14 cellular contexts compared by ENCODE assay signal in genomic region chrX:152769549-152770289, GRCh38. TPM values are rescaled to one million over a fixed set of nuclear protein-coding genes. Genes with fewer than 3 reads are reported as not detected.
A peak's percentile ranks its signal among the peaks of the same experiment; 100 is the strongest.
DNase-seq lines count a peak whose midpoint lies in the region; ATAC-seq, FAIRE-seq and TF ChIP-seq lines count a peak whose summit lies in the region.
"Not testable (repeated sequence)": the region's sequence is repeated elsewhere in the genome, so short reads cannot be mapped to it uniquely, and the experiment has no call there.
"Had no signal": no experiment of that assay in that cellular context is flagged by ENCODE, and none has a peak within 500 bp of the region (broad histone marks: within the 10 kb centered on the region; RNA-seq: fewer than 3 reads in every experiment).

MAGEA6 (minus strand) TSS chrX:152769689; CDS start chrX:152767650, 2,039 bp downstream.

- not testable (repeated sequence) for TF ChIP-seq CTCF in LNCaP clone FGC (IDR thresholded peaks at IDR 0.05; ENCODE audit: control insufficient read depth, extremely low read depth, insufficient read depth); PC-9 (conservative IDR thresholded peaks at IDR 0.05); SK-N-SH (IDR thresholded peaks at IDR 0.05); bronchial epithelial cell (IDR thresholded peaks at IDR 0.05; ENCODE audit: insufficient read depth, low read length, severe bottlenecking)

- not testable (repeated sequence) for H3K27me3 ChIP-seq in PC-9 (ENCODE audit: insufficient read depth, low read depth); SK-N-SH (ENCODE audit: insufficient read depth); bronchial epithelial cell (ENCODE audit: control insufficient read depth, insufficient read depth, low read length); aorta (ENCODE audit: control insufficient read depth in 1 of 2, insufficient read depth in 2 of 2, low read length in 1 of 2)

- H3K27ac ChIP-seq in PC-9; SK-N-SH (ENCODE audit: low read depth in 2 of 2, low read length in 1 of 2); aorta (ENCODE audit: low read depth in 1 of 2, low read length in 2 of 2): not testable (repeated sequence)

- H3K4me1 ChIP-seq in PC-9 (replicated peaks; ENCODE audit: insufficient read depth); SK-N-SH (ENCODE audit: control insufficient read depth in 1 of 2, insufficient read depth in 2 of 2, low read depth in 1 of 2, low read length in 1 of 2); aorta (ENCODE audit: control insufficient read depth in 1 of 2, insufficient read depth in 2 of 2, low read length in 2 of 2): not testable (repeated sequence)

- WGBS in SK-N-SH (ENCODE audit: low lambda C conversion rate), result no CpG with 5 or more reads among the region's 29 CpGs
- 94% methylated on average over 3 of the region's 29 CpGs; no CpG with 5 or more reads in 1 of the 2 donors for WGBS in aorta, 2 donors

- not testable (repeated sequence) for TF ChIP-seq EP300 in SK-N-SH (IDR thresholded peaks at IDR 0.05; ENCODE audit: borderline replicate concordance in 1 of 2, low read depth in 1 of 2, low read length in 1 of 2)

- not testable (repeated sequence) for H3K9ac ChIP-seq in SK-N-SH

- POLR2A ChIA-PET in PC-9 (lab: Charles Lee; ENCODE audit: unreplicated experiment); SK-N-SH (lab: Yijun Ruan, JAX): not testable (repeated sequence)

- CTCF ChIA-PET in PC-9 (lab: Charles Lee); SK-N-SH (lab: Yijun Ruan, JAX): not testable (repeated sequence)

- peak within 1 kb of the TSS; percentile 67 for H3K4me2 ChIP-seq in PC-9
- not testable (repeated sequence) for H3K4me2 ChIP-seq in SK-N-SH

- FAIRE-seq in bronchial epithelial cell (lab: Jason Lieb, UNC), result peak; percentile 88

- H3K36me3 ChIP-seq in PC-9 (ENCODE audit: low read depth); SK-N-SH (replicated peaks in 1 of 2; ENCODE audit: control insufficient read depth in 1 of 2, insufficient read depth in 2 of 2, low read length in 1 of 2); bronchial epithelial cell (ENCODE audit: control insufficient read depth, insufficient read depth, low read length); aorta (ENCODE audit: control insufficient read depth in 1 of 2, insufficient read depth in 2 of 2, low read length in 1 of 2): not testable (repeated sequence)

- H2AFZ ChIP-seq in PC-9; SK-N-SH (ENCODE audit: low read depth): not testable (repeated sequence)

- intact Hi-C loops in PC-9 (cut with micrococcal nuclease; ENCODE audit: unreplicated experiment); aorta (cut with DNase I): not testable (repeated sequence)

- peak; percentile 33 for ATAC-seq in aorta (ENCODE audit: low FRiP score)

- not testable (repeated sequence) for BruUV-seq in PC-9 (replicated peaks; lab: Mats Ljungman, UMichigan)

- H3K4me3 ChIP-seq in LNCaP clone FGC (ENCODE audit: low read depth, low read length) (peak within 1 kb of the TSS; percentile 50), PC-9 (peak within 1 kb of the TSS; percentile 45; the same call in 1 of the 2 replicates), SK-N-SH (ENCODE audit: low read depth in 2 of 2, low read length in 1 of 2) (peak within 1 kb of the TSS in 1 of 2 experiments; percentile 24; a peak in 1 of 4 replicates)
- H3K4me3 ChIP-seq in bronchial epithelial cell (ENCODE audit: low read depth, low read length); aorta (ENCODE audit: low read length in 2 of 2): not testable (repeated sequence)

- not testable (repeated sequence) for H3K9me3 ChIP-seq in PC-9 (ENCODE audit: insufficient read depth, low read depth); SK-N-SH; aorta (ENCODE audit: control insufficient read depth, low read length)

- H3F3A ChIP-seq in PC-9 (ENCODE audit: insufficient read depth, low read depth); SK-N-SH (replicated peaks; ENCODE audit: insufficient read depth): not testable (repeated sequence)

- not testable (repeated sequence) for TF ChIP-seq RAD21 in SK-N-SH (IDR thresholded peaks at IDR 0.05; ENCODE audit: low read length)

- not testable (repeated sequence) for H4K20me1 ChIP-seq in PC-9 (ENCODE audit: insufficient read depth); SK-N-SH (ENCODE audit: insufficient read depth)

- not testable (repeated sequence) for H3K79me2 ChIP-seq in PC-9 (ENCODE audit: low read depth); SK-N-SH (ENCODE audit: insufficient read depth)

- not testable (repeated sequence) for DNase-seq in A172 (ENCODE audit: low spot score); Daoy (ENCODE audit: low read depth); H4 (ENCODE audit: low spot score); LNCaP clone FGC (ENCODE audit: low read depth); PC-9; SK-N-SH; bronchial epithelial cell (ENCODE audit: low read depth); aorta

- H3K9me2 ChIP-seq in PC-9 (ENCODE audit: insufficient read depth); SK-N-SH: not testable (repeated sequence)

RNA-seq across cellular contexts. Expression of gene MAGEA6, which starts in this region (rescaled TPM):
- 78.2 and 78.3 TPM in 2 replicates for total RNA-seq in A172 (2014; rRNA removed; shearing (Covaris generic))
- total RNA-seq in Daoy (2014; rRNA removed; shearing (Covaris generic)), result 115 and 118 TPM in 2 replicates
- 65.0 and 82.7 TPM in 2 replicates for total RNA-seq in H4 (2014; rRNA removed; shearing (Covaris generic))
- total RNA-seq in PC-9 (2021) (116 and 122 TPM in 2 replicates), bronchial epithelial cell (not detected in 2 replicates), aorta (not detected)
- polyA plus RNA-seq in SK-N-SH (2012; rRNA removed) (63.1 and 78.8 TPM in 2 replicates), aorta (not detected)
- polyA plus RNA-seq in SK-N-SH (2012; cell fraction: cytosol; rRNA removed), result 68.4 and 75.6 TPM in 2 replicates
- polyA plus RNA-seq in SK-N-SH (2012; cell fraction: nucleus; rRNA removed), result 37.5 and 47.9 TPM in 2 replicates
- total RNA-seq: A673; Calu3; CD4-positive, alpha-beta memory T cell; GM12878; H7 had no signal
- polyA plus RNA-seq: BJ; CD4-positive, alpha-beta memory T cell had no signal

Comparison
In these comparisons a context has a peak if more than half of its experiments do, and no peak if none do; other contexts are left out.
1. RNA of gene MAGEA6 (total RNA-seq): 116 to 122 TPM in PC-9, 115 to 118 TPM in Daoy, 65.0 to 82.7 TPM in H4 and 78.2 to 78.3 TPM in A172; not detected in bronchial epithelial cell and not detected in aorta; every median in the first group is over 10 times any median in the second.
2. RNA of gene MAGEA6 (polyA plus RNA-seq): 37.5 to 78.8 TPM in SK-N-SH; not detected in aorta; every median in the first group is over 10 times any median in the second.
3. Peak in ATAC-seq in aorta; RNA of the gene not detected or under 1 TPM.